17 cellular contexts compared by ENCODE assay signal in genomic region chr7:24427048-24427447, GRCh38.
DNase-seq lines count a peak whose midpoint lies in the region; ATAC-seq and TF ChIP-seq lines count a peak whose summit lies in the region.
"Had no signal": no experiment of that assay in that cellular context is flagged by ENCODE, and none has a peak within 500 bp of the region (broad histone marks: within the 10 kb centered on the region; RNA-seq: fewer than 3 reads in every experiment).

No MANE protein-coding gene starts in this region.

- H3K4ac ChIP-seq in H9 (ENCODE audit: low read depth, low read length): no peak overlapping the region

- H4K5ac ChIP-seq in H9 (ENCODE audit: insufficient read length, low read depth, low read length): no peak overlapping the region

- H3K79me2 ChIP-seq in H9 (ENCODE audit: insufficient read depth, low read length) (no peaks in the 10 kb centered on the region), neural progenitor cell (ENCODE audit: low read depth) (no peaks in the 10 kb centered on the region)

- TF ChIP-seq EP300 in upper lobe of left lung (IDR thresholded peaks at IDR 0.05): no peak

- no peak overlapping the region for H3K23ac ChIP-seq in H9 (ENCODE audit: insufficient read length, low read depth, low read length)

- H2BK15ac ChIP-seq in H9 (ENCODE audit: low read depth, low read length): no peak overlapping the region

- no peak overlapping the region for H2BK5ac ChIP-seq in H9 (ENCODE audit: insufficient read length, low read length)

- H3K9me3 ChIP-seq in H9 (ENCODE audit: control insufficient read depth, low read depth, low read length): peaks cover 14% of the 10 kb centered on the region
- peaks cover 36% of the 10 kb centered on the region for H3K9me3 ChIP-seq in NT2/D1 (ENCODE audit: insufficient read depth, low read length)
- peaks cover 11% of the 10 kb centered on the region for H3K9me3 ChIP-seq in iPS-15b (ENCODE audit: control insufficient read depth, insufficient read depth, low read length)
- H3K9me3 ChIP-seq in neural progenitor cell (ENCODE audit: low read depth): no peaks in the 10 kb centered on the region
- H3K9me3 ChIP-seq in upper lobe of left lung: peaks cover 0 to 11% (median 4%) of the 10 kb centered on the region in 4 donors
- H3K9me3 ChIP-seq: A549, BE2C had no signal

- H3K27me3 ChIP-seq in H9 (ENCODE audit: insufficient read depth, low read length) (peaks cover 2% of the 10 kb centered on the region; the same call in 1 of the 2 replicates), NT2/D1 (ENCODE audit: insufficient read depth, insufficient read length) (peaks cover 21% of the 10 kb centered on the region), iPS-15b (ENCODE audit: control insufficient read depth, insufficient read depth, low read length) (peaks cover 8% of the 10 kb centered on the region), neural progenitor cell (no peaks in the 10 kb centered on the region), upper lobe of left lung (no peaks in the 10 kb centered on the region)
- H3K27me3 ChIP-seq: BE2C had no signal

- no peak overlapping the region for H2AK5ac ChIP-seq in H9 (ENCODE audit: insufficient read length, low read length)

- H3F3A ChIP-seq in neural progenitor cell (ENCODE audit: low read depth): peaks cover 18% of the 10 kb centered on the region

- H3K4me3 Mint-ChIP-seq in H9: peak overlapping the region; percentile 1 to 8; a peak in 2 of 5 replicates
- no peak overlapping the region for H3K4me3 Mint-ChIP-seq in neural progenitor cell
- H3K4me3 Mint-ChIP-seq: CD4-positive, alpha-beta memory T cell; IgD-negative memory B cell had no signal

- H3K4me2 ChIP-seq in H9 (ENCODE audit: insufficient read depth, insufficient read length, low read length) (no peak overlapping the region), neural progenitor cell (peak overlapping the region; percentile 71)
- H3K4me2 ChIP-seq: A549 had no signal

- no peak overlapping the region for H3K9ac ChIP-seq in H9 (ENCODE audit: extremely low read depth, insufficient read length, low read length)
- no peak overlapping the region for H3K9ac ChIP-seq in NT2/D1 (ENCODE audit: insufficient read length, low read depth)
- H3K9ac ChIP-seq in iPS-15b (ENCODE audit: low read depth, low read length): no peak overlapping the region
- no peak overlapping the region for H3K9ac ChIP-seq in neural progenitor cell

- H4K8ac ChIP-seq in H9 (replicated peaks; ENCODE audit: insufficient read length, low read depth, low read length): no peak overlapping the region

- H3K27me3 Mint-ChIP-seq in H9 (ENCODE audit: low read depth) (peaks cover 43% of the 10 kb centered on the region), neural progenitor cell (ENCODE audit: insufficient read depth, low read depth) (no peaks in the 10 kb centered on the region)

- WGBS in H9 (ENCODE audit: extremely low coverage, insufficient read length, low lambda C conversion rate): no CpG with 5 or more reads among the region's 2 CpGs
- WGBS in upper lobe of left lung, 2 donors: 40 to 49% methylated on average over 2 of the region's 2 CpGs

- no peak overlapping the region for H3K18ac ChIP-seq in H9 (ENCODE audit: insufficient read length, low read depth, low read length)

- no peak overlapping the region for H4K91ac ChIP-seq in H9 (ENCODE audit: insufficient read length, low read depth, low read length)

- H2AFZ ChIP-seq in H9 (ENCODE audit: low read length): no peak overlapping the region
- H2AFZ ChIP-seq in neural progenitor cell (replicated peaks): no peak overlapping the region

- no peak overlapping the region for H2BK120ac ChIP-seq in H9 (ENCODE audit: low read depth, low read length, poor library complexity, severe bottlenecking)

- no peak overlapping the region for H2BK12ac ChIP-seq in H9 (ENCODE audit: insufficient read length, low read depth, low read length)

- H3K23me2 ChIP-seq in H9 (ENCODE audit: insufficient read length, low read depth, low read length, poor library complexity, severe bottlenecking): no peaks in the 10 kb centered on the region

- peak; percentile 63 for DNase-seq in H9
- peak; percentile 91 for DNase-seq in NT2/D1 (ENCODE audit: low read depth, low spot score)
- DNase-seq in neural progenitor cell (ENCODE audit: low spot score): peak; percentile 78
- DNase-seq in hippocampal formation (lab: John Stamatoyannopoulos, UW): no peak
- no peak for DNase-seq in foreskin melanocyte
- DNase-seq in upper lobe of left lung: no peak
- DNase-seq: BE2C; CD4-positive, alpha-beta memory T cell; DMS79 treated with DMSO at 0.1 percent for 48 hours; EL; GDM1; KG1 had no signal

- H3K9me3 Mint-ChIP-seq in H9 (peaks cover 26 to 27% of the 10 kb centered on the region in 2 experiments), neural progenitor cell (peaks cover 8% of the 10 kb centered on the region)
- H3K9me3 Mint-ChIP-seq: CD4-positive, alpha-beta memory T cell had no signal

- no peak for ATAC-seq in upper lobe of left lung (ENCODE audit: low FRiP score in 2 of 2)
- ATAC-seq: A549 had no signal

- no peak overlapping the region for H3K56ac ChIP-seq in H9 (ENCODE audit: insufficient read length, low read depth, low read length)

- no peak overlapping the region for H3T11ph ChIP-seq in H9 (ENCODE audit: low read length)

- no peak overlapping the region for H3K4me3 ChIP-seq in NT2/D1 (ENCODE audit: insufficient read length, low read depth)
- peak overlapping the region; percentile 20 for H3K4me3 ChIP-seq in iPS-15b (ENCODE audit: low read depth, low read length)
- H3K4me3 ChIP-seq in neural progenitor cell: peak overlapping the region; percentile 12
- no peak overlapping the region for H3K4me3 ChIP-seq in upper lobe of left lung
- H3K4me3 ChIP-seq: A549 had no signal

- H3K4me1 ChIP-seq in H9 (ENCODE audit: insufficient read depth, low read length) (peaks cover 11% of the 10 kb centered on the region), NT2/D1 (ENCODE audit: insufficient read depth, insufficient read length) (no peaks in the 10 kb centered on the region), iPS-15b (ENCODE audit: control insufficient read depth, insufficient read depth, low read length) (peaks cover 11% of the 10 kb centered on the region), neural progenitor cell (peaks cover 41% of the 10 kb centered on the region), upper lobe of left lung (no peaks in the 10 kb centered on the region)
- H3K4me1 ChIP-seq: A549, BE2C had no signal

- no peak overlapping the region for H3K14ac ChIP-seq in H9 (ENCODE audit: insufficient read depth, low read length)

- H3K36me3 Mint-ChIP-seq in H9 (ENCODE audit: insufficient read depth in 1 of 3, low read depth in 3 of 3) (peaks cover 13 to 20% (median 15%) of the 10 kb centered on the region in 3 experiments), neural progenitor cell (no peaks in the 10 kb centered on the region)
- H3K36me3 Mint-ChIP-seq: CD4-positive, alpha-beta memory T cell had no signal

- TF ChIP-seq POLR2A in upper lobe of left lung (IDR thresholded peaks at IDR 0.05): no peak

- H2BK20ac ChIP-seq in H9 (ENCODE audit: low read depth, low read length, poor library complexity, severe bottlenecking): no peak overlapping the region

- no peaks in the 10 kb centered on the region for H4K20me1 ChIP-seq in H9 (ENCODE audit: control insufficient read depth, insufficient read depth, insufficient read length)
- no peaks in the 10 kb centered on the region for H4K20me1 ChIP-seq in neural progenitor cell (ENCODE audit: low read depth)

- H3K27ac Mint-ChIP-seq in H9: peak overlapping the region; percentile 31 to 63 (median 56); a peak in 2 of 7 replicates
- peak overlapping the region; percentile 78 for H3K27ac Mint-ChIP-seq in neural progenitor cell
- H3K27ac Mint-ChIP-seq: CD4-positive, alpha-beta memory T cell; IgD-negative memory B cell had no signal

- H3K27ac ChIP-seq in H9 (ENCODE audit: insufficient read length, low read depth, low read length) (no peak overlapping the region), neural progenitor cell (peak overlapping the region; percentile 62), upper lobe of left lung (no peak overlapping the region)
- H3K27ac ChIP-seq: A549, C4-2B, HL-60 had no signal

- H3K36me3 ChIP-seq in NT2/D1 (ENCODE audit: insufficient read depth, insufficient read length, low read length): no peaks in the 10 kb centered on the region
- no peaks in the 10 kb centered on the region for H3K36me3 ChIP-seq in iPS-15b (ENCODE audit: control insufficient read depth, insufficient read depth, low read length)
- H3K36me3 ChIP-seq in neural progenitor cell: no peaks in the 10 kb centered on the region
- no peaks in the 10 kb centered on the region for H3K36me3 ChIP-seq in upper lobe of left lung
- H3K36me3 ChIP-seq: BE2C had no signal

- TF ChIP-seq CTCF in H9 (conservative IDR thresholded peaks at IDR 0.05): no peak
- TF ChIP-seq CTCF in neural progenitor cell (IDR thresholded peaks at IDR 0.05): no peak
- no peak for TF ChIP-seq CTCF in upper lobe of left lung (IDR thresholded peaks at IDR 0.05)

- H3K79me1 ChIP-seq in H9 (ENCODE audit: insufficient read depth, low read depth, low read length, poor library complexity, severe bottlenecking): no peaks in the 10 kb centered on the region

- H3K4me1 Mint-ChIP-seq in H9: peaks cover 36 to 38% of the 10 kb centered on the region in 2 experiments
- peaks cover 22% of the 10 kb centered on the region for H3K4me1 Mint-ChIP-seq in neural progenitor cell
- H3K4me1 Mint-ChIP-seq: CD4-positive, alpha-beta memory T cell; IgD-negative memory B cell had no signal

Comparison
In these comparisons a context has a peak if more than half of its experiments do, and no peak if none do; other contexts are left out.
1. DNase-seq: peak in H9 (single experiment), NT2/D1 (single experiment) and neural progenitor cell (single experiment); none in hippocampal formation (0 of 2), foreskin melanocyte (single experiment) and upper lobe of left lung (0 of 2).
2. H3K4me3 ChIP-seq: peak in iPS-15b (single experiment) and neural progenitor cell (single experiment); none in NT2/D1 (single experiment) and upper lobe of left lung (0 of 4).